Comparison of ENCODE assay signal across 8 cellular contexts in genomic region chr20:43508106-43508505, GRCh38. TPM values are rescaled to one million over a fixed set of nuclear protein-coding genes. Genes with fewer than 3 reads are reported as not detected.
DNase-seq lines count a peak whose midpoint lies in the region; ATAC-seq and TF ChIP-seq lines count a peak whose summit lies in the region.

No MANE protein-coding gene starts in this region.

- no peaks in the 10 kb centered on the region for H3K79me2 ChIP-seq in SK-N-SH (ENCODE audit: insufficient read depth)

- peaks cover 0 to 6% of the 10 kb centered on the region in 2 experiments; a peak in 1 of 4 replicates for H3K4me1 ChIP-seq in SK-N-SH (ENCODE audit: control insufficient read depth in 1 of 2, insufficient read depth in 2 of 2, low read depth in 1 of 2, low read length in 1 of 2)
- peaks cover 9 to 23% (median 20%) of the 10 kb centered on the region in 4 donors for H3K4me1 ChIP-seq in stomach

- peak overlapping the region; percentile 78; the same call in 1 of the 2 replicates for H2AFZ ChIP-seq in SK-N-SH (ENCODE audit: low read depth)

- H3K27ac Mint-ChIP-seq in activated naive CD8-positive, alpha-beta T cell treated with anti-CD3 and anti-CD28 coated beads, Interleukin-2, amount 50 U/mL, for 24 hours: no peak overlapping the region
- H3K27ac Mint-ChIP-seq in immature natural killer cell: no peak overlapping the region

- no peaks in the 10 kb centered on the region for H4K20me1 ChIP-seq in SK-N-SH (ENCODE audit: insufficient read depth)

- H3K4me2 ChIP-seq in SK-N-SH: peak overlapping the region; percentile 80

- H3K9ac ChIP-seq in SK-N-SH: peak overlapping the region; percentile 61

- DNase-seq in SK-N-SH (peak; percentile 56), immature natural killer cell (no peak), stomach (no peak), NOMO-1 treated with dmso at 0.1 percent for 144 hours (lab: John Stamatoyannopoulos, UW; ENCODE audit: unreplicated experiment) (no peak)
- DNase-seq in activated naive CD8-positive, alpha-beta T cell treated with anti-CD3 and anti-CD28 coated beads, Interleukin-2, amount 50 U/mL, for 24 hours: no peak
- DNase-seq in effector CD4-positive, alpha-beta T cell: no peak

- H3K9me2 ChIP-seq in SK-N-SH: no peaks in the 10 kb centered on the region

- H3K27ac ChIP-seq in SK-N-SH (ENCODE audit: low read depth in 2 of 2, low read length in 1 of 2) (no peak overlapping the region; a peak in 1 of 4 replicates), stomach (no peak overlapping the region)

- H3K4me1 Mint-ChIP-seq in activated naive CD8-positive, alpha-beta T cell treated with anti-CD3 and anti-CD28 coated beads, Interleukin-2, amount 50 U/mL, for 24 hours: peaks cover 1% of the 10 kb centered on the region
- peaks cover 1 to 5% of the 10 kb centered on the region in 2 donors for H3K4me1 Mint-ChIP-seq in immature natural killer cell

- H3K4me3 ChIP-seq in SK-N-SH (ENCODE audit: low read depth in 2 of 2, low read length in 1 of 2) (peak overlapping the region; percentile 60 to 73), stomach (peak overlapping the region; percentile 63 to 89 (median 66))

- H3K36me3 ChIP-seq in SK-N-SH (replicated peaks in 1 of 2; ENCODE audit: control insufficient read depth in 1 of 2, insufficient read depth in 2 of 2, low read length in 1 of 2): no peaks in the 10 kb centered on the region
- H3K36me3 ChIP-seq in stomach: no peaks in the 10 kb centered on the region

- intact Hi-C loops in stomach (cut with DNase I; ENCODE audit: low total_unique reads): no loop called here

- ATAC-seq in SK-N-SH treated with all-trans-retinoic acid at 6 μM for 48 hours (no peak), HG02852 (IDR thresholded peaks at IDR 0.05; ENCODE audit: unreplicated experiment) (no peak)
- ATAC-seq in activated naive CD8-positive, alpha-beta T cell treated with anti-CD3 and anti-CD28 coated beads, Interleukin-2, amount 50 U/mL, for 24 hours: no peak

- H3F3A ChIP-seq in SK-N-SH (replicated peaks; ENCODE audit: insufficient read depth): no peaks in the 10 kb centered on the region

- H3K9me3 Mint-ChIP-seq in activated naive CD8-positive, alpha-beta T cell treated with anti-CD3 and anti-CD28 coated beads, Interleukin-2, amount 50 U/mL, for 24 hours: no peaks in the 10 kb centered on the region
- no peaks in the 10 kb centered on the region for H3K9me3 Mint-ChIP-seq in immature natural killer cell

- WGBS in SK-N-SH (ENCODE audit: low lambda C conversion rate): 32% methylated on average over 14 of the region's 22 CpGs
- WGBS in stomach, 5 donors: 8 to 10% (median 8%) methylated on average over 22 of the region's 22 CpGs

- CTCF ChIA-PET in SK-N-SH (lab: Yijun Ruan, JAX): interaction anchor here (0.7 to 0.9 kb wide), 2 partner anchors 9 to 31 kb away, joined by 3 read pairs; no protein-coding TSS in a partner anchor

- TF ChIP-seq POLR2A in stomach (IDR thresholded peaks at IDR 0.05): no peak

- POLR2A ChIA-PET in SK-N-SH (lab: Yijun Ruan, JAX): interaction anchor here (1.0 to 1.9 kb wide), 2 partner anchors 15 to 50 kb away, joined by 3 to 5 read pairs; no protein-coding TSS in a partner anchor

- TF ChIP-seq EP300 in SK-N-SH (IDR thresholded peaks at IDR 0.05; ENCODE audit: borderline replicate concordance in 1 of 2, low read depth in 1 of 2, low read length in 1 of 2) (no peak), stomach (IDR thresholded peaks at IDR 0.05) (no peak)

- H3K36me3 Mint-ChIP-seq in activated naive CD8-positive, alpha-beta T cell treated with anti-CD3 and anti-CD28 coated beads, Interleukin-2, amount 50 U/mL, for 24 hours (ENCODE audit: low read depth): no peaks in the 10 kb centered on the region
- H3K36me3 Mint-ChIP-seq in immature natural killer cell: peaks cover 0 to 6% (median 0%) of the 10 kb centered on the region in 3 donors

- no peaks in the 10 kb centered on the region; the same call in 1 of the 2 replicates for H3K27me3 ChIP-seq in SK-N-SH (ENCODE audit: insufficient read depth)
- H3K27me3 ChIP-seq in stomach: peaks cover 0 to 40% (median 15%) of the 10 kb centered on the region in 3 donors

- peaks cover 35% of the 10 kb centered on the region for H3K27me3 Mint-ChIP-seq in activated naive CD8-positive, alpha-beta T cell treated with anti-CD3 and anti-CD28 coated beads, Interleukin-2, amount 50 U/mL, for 24 hours
- peaks cover 3 to 24% (median 5%) of the 10 kb centered on the region in 3 donors for H3K27me3 Mint-ChIP-seq in immature natural killer cell (ENCODE audit: low read depth in 3 of 3)

- no peak for TF ChIP-seq RAD21 in SK-N-SH (IDR thresholded peaks at IDR 0.05; ENCODE audit: low read length)

- TF ChIP-seq CTCF in SK-N-SH (IDR thresholded peaks at IDR 0.05) (no peak), stomach (IDR thresholded peaks at IDR 0.05) (no peak)

- H3K4me3 Mint-ChIP-seq in activated naive CD8-positive, alpha-beta T cell treated with anti-CD3 and anti-CD28 coated beads, Interleukin-2, amount 50 U/mL, for 24 hours: peak overlapping the region; percentile 70
- H3K4me3 Mint-ChIP-seq in immature natural killer cell: peak overlapping the region; percentile 44 to 76 (median 54)

- H3K9me3 ChIP-seq in SK-N-SH (no peaks in the 10 kb centered on the region), stomach (no peaks in the 10 kb centered on the region)

TF ChIP-seq in SK-N-SH, 30 proteins besides CTCF, POLR2A, EP300 and RAD21 (continues in another document):
- TF ChIP-seq GATA2 (CRISPR knock-in tag; IDR thresholded peaks at IDR 0.05) (no peak), ELF1 (IDR thresholded peaks at IDR 0.05) (no peak), USF2 (IDR thresholded peaks at IDR 0.05; ENCODE audit: borderline replicate concordance, low read depth, low read length) (no peak), SIN3A (IDR thresholded peaks at IDR 0.05; ENCODE audit: borderline replicate concordance, low read depth, low read length) (no peak), MEF2A (IDR thresholded peaks at IDR 0.05; ENCODE audit: borderline replicate concordance, low read depth) (no peak)

TF ChIP-seq in SK-N-SH treated with all-trans-retinoic acid at 6 μM for 48 hours, 23 proteins besides CTCF, POLR2A, EP300 and RAD21 (continues in another document):
- TF ChIP-seq ARNTL (CRISPR knock-in tag; IDR thresholded peaks at IDR 0.05; ENCODE audit: borderline replicate concordance, low read depth) (no peak), PPARA (CRISPR knock-in tag; IDR thresholded peaks at IDR 0.05; ENCODE audit: borderline replicate concordance) (no peak), ZC3H10 (CRISPR knock-in tag; IDR thresholded peaks at IDR 0.05) (no peak), OSR1 (CRISPR knock-in tag; IDR thresholded peaks at IDR 0.05) (no peak), RARB (CRISPR knock-in tag; IDR thresholded peaks at IDR 0.05) (no peak), TCF4 (CRISPR knock-in tag; IDR thresholded peaks at IDR 0.05; ENCODE audit: borderline replicate concordance) (no peak), CSRNP3 (CRISPR knock-in tag; IDR thresholded peaks at IDR 0.05) (no peak), ESRRG (CRISPR knock-in tag; IDR thresholded peaks at IDR 0.05) (no peak), POU6F1 (CRISPR knock-in tag; IDR thresholded peaks at IDR 0.05; ENCODE audit: borderline replicate concordance, low read depth) (no peak), ZNF565 (CRISPR knock-in tag; conservative IDR thresholded peaks at IDR 0.05; ENCODE audit: low read depth) (no peak)

RNA-seq across cellular contexts. Expression of gene L3MBTL1, which starts 0.6 kb away (rescaled TPM):
- polyA plus RNA-seq in SK-N-SH (2012; rRNA removed) (8.9 and 14.5 TPM in 2 replicates), immature natural killer cell (1 to 10 TPM in 1 of 3 donors, under 1 TPM in 1, not detected in 1; 0.91 to 1.8 TPM), stomach (1 to 10 TPM in 2 of 3 donors, under 1 TPM in 1; 0.76 to 6.5 (median 1.7) TPM)
- polyA plus RNA-seq in SK-N-SH (2012; cell fraction: cytosol; rRNA removed): 1.8 and 2.7 TPM in 2 replicates
- 112 and 128 TPM in 2 replicates for polyA plus RNA-seq in SK-N-SH (2012; cell fraction: nucleus; rRNA removed)
- 10 to 100 TPM in 3 of 5 donors, 1 to 10 TPM in 2; 8.2 to 28.7 (median 18.4) TPM for total RNA-seq in stomach

RNA-seq across cellular contexts. Expression of gene SRSF6, which starts 50.4 kb away (rescaled TPM):
- polyA plus RNA-seq in SK-N-SH (2012; rRNA removed) (92.6 and 126 TPM in 2 replicates), immature natural killer cell (10 to 100 TPM; 18.7 to 43.7 (median 25.4) TPM), stomach (10 to 100 TPM; 38.7 to 72.1 (median 46.7) TPM)
- polyA plus RNA-seq in SK-N-SH (2012; cell fraction: cytosol; rRNA removed): 97.0 and 98.6 TPM in 2 replicates
- polyA plus RNA-seq in SK-N-SH (2012; cell fraction: nucleus; rRNA removed): 193 and 328 TPM in 2 replicates
- 100 to 1,000 TPM in 1 of 5 donors, 10 to 100 TPM in 4; 22.8 to 109 (median 71.0) TPM for total RNA-seq in stomach

RNA-seq across cellular contexts. Expression of gene SGK2, which starts 50.7 kb away (rescaled TPM):
- polyA plus RNA-seq in SK-N-SH (2012; rRNA removed) (0.21 and 0.57 TPM in 2 replicates), immature natural killer cell (not detected), stomach (10 to 100 TPM in 2 of 3 donors, 1 to 10 TPM in 1; 2.1 to 19.2 (median 15.3) TPM)
- polyA plus RNA-seq in SK-N-SH (2012; cell fraction: cytosol; rRNA removed): 0.09 and 0.13 TPM in 2 replicates
- 3.6 and 5.6 TPM in 2 replicates for polyA plus RNA-seq in SK-N-SH (2012; cell fraction: nucleus; rRNA removed)
- 100 to 1,000 TPM in 1 of 5 donors, 10 to 100 TPM in 4; 21.7 to 118 (median 51.4) TPM for total RNA-seq in stomach
